ENCODE assay signal across 8 cellular contexts in genomic region chr6:73579851-73580246, GRCh38. TPM values are rescaled to one million over a fixed set of nuclear protein-coding genes. Genes with fewer than 3 reads are reported as not detected.
DNase-seq lines count a peak whose midpoint lies in the region; ATAC-seq and TF ChIP-seq lines count a peak whose summit lies in the region.

No MANE protein-coding gene starts in this region.

- H3K9me3 ChIP-seq in HUES64 (ENCODE audit: insufficient read depth, low read depth, low read length) = peaks cover 5% of the 10 kb centered on the region; the same call in 1 of the 2 replicates
- H3K9me3 ChIP-seq in heart right ventricle = peaks cover 0 to 6% (median 0%) of the 10 kb centered on the region in 11 donors

- ATAC-seq in GM18868 (IDR thresholded peaks at IDR 0.05; ENCODE audit: unreplicated experiment) (peak; percentile 18), heart right ventricle (peak; percentile 52 to 74 (median 70)), HG03159 (IDR thresholded peaks at IDR 0.05; ENCODE audit: unreplicated experiment) (no peak)

- H3K4me1 ChIP-seq in HUES64 (ENCODE audit: insufficient read depth, low read length) (peaks cover 34% of the 10 kb centered on the region), heart right ventricle (peaks cover 6 to 37% (median 14%) of the 10 kb centered on the region in 9 donors)

- H3K27ac ChIP-seq in HUES64 (ENCODE audit: low read depth, low read length) (peak overlapping the region; percentile 100), heart right ventricle (peak overlapping the region; percentile 79 to 95 (median 88))

- intact Hi-C loops in heart right ventricle (cut with DNase I) = loop anchor here in 5 of 10 donors (1.0 to 10.0 kb wide), 6 partner anchors 30 to 59 kb away; partner anchors contain the start of gene EEF1A1 (in 4 of the 5)

- peak overlapping the region; percentile 96 for H3K9ac ChIP-seq in HUES64 (ENCODE audit: low read depth, low read length)

- no peaks in the 10 kb centered on the region for H3K36me3 ChIP-seq in HUES64 (ENCODE audit: insufficient read depth, low read length)
- no peaks in the 10 kb centered on the region for H3K36me3 ChIP-seq in heart right ventricle

- TF ChIP-seq CTCF in heart right ventricle (IDR thresholded peaks at IDR 0.05) (no peak), progenitor cell of endocrine pancreas (IDR thresholded peaks at IDR 0.05; ENCODE audit: unreplicated experiment) (no peak)

- H3K4me1 Mint-ChIP-seq in activated naive CD8-positive, alpha-beta T cell treated with anti-CD3 and anti-CD28 coated beads for 36 hours = peaks cover 22% of the 10 kb centered on the region
- H3K4me1 Mint-ChIP-seq in progenitor cell of endocrine pancreas (ENCODE audit: low read depth) = peaks cover 14% of the 10 kb centered on the region

- peak overlapping the region; percentile 46 for H3K4me3 ChIP-seq in HUES64 (ENCODE audit: low read length)
- H3K4me3 ChIP-seq in heart right ventricle = peak overlapping the region in 8 of 10 donors; percentile 2 to 40 (median 34)

- peak overlapping the region; percentile 98 for H3K27ac Mint-ChIP-seq in activated naive CD8-positive, alpha-beta T cell treated with anti-CD3 and anti-CD28 coated beads for 36 hours
- peak overlapping the region; percentile 99 for H3K27ac Mint-ChIP-seq in progenitor cell of endocrine pancreas

- peak overlapping the region; percentile 83 for H3K4me3 Mint-ChIP-seq in activated naive CD8-positive, alpha-beta T cell treated with anti-CD3 and anti-CD28 coated beads for 36 hours
- H3K4me3 Mint-ChIP-seq in progenitor cell of endocrine pancreas (ENCODE audit: low read depth) = peak overlapping the region; percentile 0

- 30% methylated on average over 2 of the region's 4 CpGs for WGBS in HUES64
- 37 to 57% methylated on average over 4 of the region's 4 CpGs for WGBS in heart right ventricle, 2 donors

- H3K27me3 Mint-ChIP-seq in activated naive CD8-positive, alpha-beta T cell treated with anti-CD3 and anti-CD28 coated beads for 36 hours = no peaks in the 10 kb centered on the region
- no peaks in the 10 kb centered on the region for H3K27me3 Mint-ChIP-seq in progenitor cell of endocrine pancreas

- DNase-seq in A172 (ENCODE audit: low spot score) (peak; percentile 71), heart right ventricle (peak in 1 of 2 donors; percentile 33), progenitor cell of endocrine pancreas (ENCODE audit: low spot score, unreplicated experiment) (no peak)
- DNase-seq in activated naive CD8-positive, alpha-beta T cell treated with anti-CD3 and anti-CD28 coated beads for 36 hours = no peak
- DNase-seq in stimulated activated CD4-positive, alpha-beta T cell treated with anti-CD3 and anti-CD28 coated beads, Interleukin-4, amount 100 ng/mL, for 24 hours = no peak

- no peaks in the 10 kb centered on the region for H3K27me3 ChIP-seq in HUES64 (ENCODE audit: insufficient read depth, low read length)
- H3K27me3 ChIP-seq in heart right ventricle = no peaks in the 10 kb centered on the region

- peaks cover 6% of the 10 kb centered on the region for H3K9me3 Mint-ChIP-seq in activated naive CD8-positive, alpha-beta T cell treated with anti-CD3 and anti-CD28 coated beads for 36 hours
- peaks cover 7% of the 10 kb centered on the region for H3K9me3 Mint-ChIP-seq in progenitor cell of endocrine pancreas (ENCODE audit: low read depth)

- H3K36me3 Mint-ChIP-seq in activated naive CD8-positive, alpha-beta T cell treated with anti-CD3 and anti-CD28 coated beads for 36 hours = peaks cover 7% of the 10 kb centered on the region
- peaks cover 3% of the 10 kb centered on the region for H3K36me3 Mint-ChIP-seq in progenitor cell of endocrine pancreas (ENCODE audit: insufficient read depth)

RNA-seq across cellular contexts. Expression of gene EEF1A1, which starts 59.0 kb away (rescaled TPM):
- 8,683 and 8,714 TPM in 2 replicates for total RNA-seq in A172 (2014; rRNA removed; shearing (Covaris generic))
- 7,340 TPM for polyA plus RNA-seq in HUES64 (2013, experiment 1 of 2)
- polyA plus RNA-seq in HUES64 (2013, experiment 2 of 2) = 8,038 TPM
- total RNA-seq in activated naive CD8-positive, alpha-beta T cell treated with anti-CD3 and anti-CD28 coated beads for 36 hours = over 10,000 TPM in 1 of 2 experiments, 1,000 to 10,000 TPM in 1; 9,928 to 10,412 TPM
- total RNA-seq in heart right ventricle = 1,000 to 10,000 TPM in 9 of 10 donors, 100 to 1,000 TPM in 1; 988 to 2,538 (median 1,481) TPM
- polyA plus RNA-seq in heart right ventricle = 1,000 to 10,000 TPM; 1,651 to 3,224 TPM
- total RNA-seq in progenitor cell of endocrine pancreas = 12,032 and 12,129 TPM in 2 replicates
